Comparison of ENCODE assay signal across 8 cellular contexts in genomic region chr16:86692476-86692875, GRCh38.
"Had no signal": no experiment of that assay in that cellular context is flagged by ENCODE, and none has a peak within 500 bp of the region (broad histone marks: within the 10 kb centered on the region; RNA-seq: fewer than 3 reads in every experiment).

No MANE protein-coding gene starts in this region.

- H3K27ac ChIP-seq: HL-60 had no signal

- H3K4me1 ChIP-seq: HAP-1 had no signal

- H3K9me3 ChIP-seq: HAP-1 had no signal

- H3K4me3 ChIP-seq: HAP-1 had no signal

- H3K27ac Mint-ChIP-seq: HFFc6, IgD-negative memory B cell had no signal

- H3K9me3 Mint-ChIP-seq: HFFc6, IgD-negative memory B cell had no signal

- H3K4me1 Mint-ChIP-seq: IgD-negative memory B cell had no signal

- ATAC-seq: HCT116, HepG2 had no signal

- DNase-seq: GOT3, H7, HFFc6 had no signal

- H3K36me3 Mint-ChIP-seq: IgD-negative memory B cell had no signal

- H3K4me3 Mint-ChIP-seq: HFFc6, IgD-negative memory B cell had no signal

- H3K36me3 ChIP-seq: HAP-1 had no signal
